In the genomic region with DNA sequence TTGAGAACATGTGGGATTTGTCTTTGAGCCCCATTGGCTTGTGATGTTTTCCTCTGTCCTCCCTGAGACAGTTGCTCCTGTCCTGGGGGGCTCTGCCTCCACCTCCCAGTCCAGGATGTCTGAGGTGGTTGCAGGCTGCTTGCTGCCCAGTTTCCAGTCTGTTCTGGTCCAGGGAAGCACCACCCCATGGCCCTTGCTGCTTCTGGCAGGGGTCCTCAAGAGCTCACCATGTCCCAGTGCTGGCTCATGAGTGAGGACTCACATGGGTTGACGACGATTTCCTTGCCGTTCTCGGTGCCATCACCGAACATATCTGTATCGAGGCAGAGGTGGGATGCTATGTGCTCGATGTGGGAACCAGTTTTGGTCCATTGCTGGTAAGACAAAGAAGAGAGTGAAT, we compare ENCODE assay signal across 18 cellular contexts.
DNase-seq lines count a peak whose midpoint lies in the region; FAIRE-seq and TF ChIP-seq lines count a peak whose summit lies in the region.
"Had no signal": no experiment of that assay in that cellular context is flagged by ENCODE, and none has a peak within 500 bp of the region (broad histone marks: within the 10 kb centered on the region; RNA-seq: fewer than 3 reads in every experiment).

No MANE protein-coding gene starts in this region.

- no peaks in the 10 kb centered on the region for H3K27me3 ChIP-seq in left ventricle myocardium inferior (ENCODE audit: low read depth)

- H3K36me3 ChIP-seq in left ventricle myocardium inferior, result no peaks in the 10 kb centered on the region
- H3K36me3 ChIP-seq: HAP-1 had no signal

- H3K4me1 ChIP-seq in left ventricle myocardium inferior, result no peaks in the 10 kb centered on the region
- H3K4me1 ChIP-seq: HAP-1 had no signal

- peaks cover 2% of the 10 kb centered on the region for H3K9me3 ChIP-seq in left ventricle myocardium inferior (replicated peaks)
- H3K9me3 ChIP-seq: HAP-1 had no signal

- no peak overlapping the region for H3K27ac ChIP-seq in left ventricle myocardium inferior (replicated peaks)
- H3K27ac ChIP-seq: C4-2B had no signal

- DNase-seq in cardiac septum (ENCODE audit: low spot score) (peak; percentile 31), left ventricle myocardium inferior (no peak), mesenteric fat pad (ENCODE audit: low spot score) (peak; percentile 57), urothelium cell line (ENCODE audit: low spot score) (no peak), NCI-H1694 (lab: John Stamatoyannopoulos, UW) (no peak), dermis blood vessel endothelial cell (no peak)
- DNase-seq: Calu3; CD4-positive, alpha-beta T cell; COR-L47; DMS53; DMS79 treated with DMSO at 0.1 percent for 48 hours; GF-D8; GOT3; HFFc6 had no signal

- intact Hi-C loops in cardiac septum (cut with DNase I) (no loop called here), left ventricle myocardium inferior (cut with micrococcal nuclease) (no loop called here)

- no peak overlapping the region for H3K4me3 ChIP-seq in left ventricle myocardium inferior
- H3K4me3 ChIP-seq: HAP-1 had no signal

- FAIRE-seq in urothelium cell line (lab: Jason Lieb, UNC), result peak; percentile 9
- FAIRE-seq: GM12891, H54 had no signal

- TF ChIP-seq CTCF in left ventricle myocardium inferior (IDR thresholded peaks at IDR 0.05; ENCODE audit: borderline replicate concordance), result no peak

Comparison
In these comparisons a context has a peak if more than half of its experiments do, and no peak if none do; other contexts are left out.
1. DNase-seq: peak in cardiac septum (single experiment) and mesenteric fat pad (single experiment); none in left ventricle myocardium inferior (single experiment), urothelium cell line (single experiment), NCI-H1694 (single experiment) and dermis blood vessel endothelial cell (single experiment).